Comparison of ENCODE assay signal across 1 cellular context in genomic region chr2:231470246-231470900, GRCh38.
TF ChIP-seq lines count a peak whose summit lies in the region.

No MANE protein-coding gene starts in this region.

TF ChIP-seq in K562, 482 proteins besides CTCF, POLR2A, EP300 and RAD21:
- TF ChIP-seq, protein P1, sequence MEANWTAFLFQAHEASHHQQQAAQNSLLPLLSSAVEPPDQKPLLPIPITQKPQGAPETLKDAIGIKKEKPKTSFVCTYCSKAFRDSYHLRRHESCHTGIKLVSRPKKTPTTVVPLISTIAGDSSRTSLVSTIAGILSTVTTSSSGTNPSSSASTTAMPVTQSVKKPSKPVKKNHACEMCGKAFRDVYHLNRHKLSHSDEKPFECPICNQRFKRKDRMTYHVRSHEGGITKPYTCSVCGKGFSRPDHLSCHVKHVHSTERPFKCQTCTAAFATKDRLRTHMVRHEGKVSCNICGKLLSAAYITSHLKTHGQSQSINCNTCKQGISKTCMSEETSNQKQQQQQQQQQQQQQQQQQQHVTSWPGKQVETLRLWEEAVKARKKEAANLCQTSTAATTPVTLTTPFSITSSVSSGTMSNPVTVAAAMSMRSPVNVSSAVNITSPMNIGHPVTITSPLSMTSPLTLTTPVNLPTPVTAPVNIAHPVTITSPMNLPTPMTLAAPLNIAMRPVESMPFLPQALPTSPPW (CRISPR knock-in tag; IDR thresholded peaks at IDR 0.05), result no peak
- no peak for TF ChIP-seq ZNF766 (CRISPR knock-in tag; conservative IDR thresholded peaks at IDR 0.05)
TF ChIP-seq in K562: peak in this region for 0.
